21 cellular contexts compared by ENCODE assay signal in the genomic region with DNA sequence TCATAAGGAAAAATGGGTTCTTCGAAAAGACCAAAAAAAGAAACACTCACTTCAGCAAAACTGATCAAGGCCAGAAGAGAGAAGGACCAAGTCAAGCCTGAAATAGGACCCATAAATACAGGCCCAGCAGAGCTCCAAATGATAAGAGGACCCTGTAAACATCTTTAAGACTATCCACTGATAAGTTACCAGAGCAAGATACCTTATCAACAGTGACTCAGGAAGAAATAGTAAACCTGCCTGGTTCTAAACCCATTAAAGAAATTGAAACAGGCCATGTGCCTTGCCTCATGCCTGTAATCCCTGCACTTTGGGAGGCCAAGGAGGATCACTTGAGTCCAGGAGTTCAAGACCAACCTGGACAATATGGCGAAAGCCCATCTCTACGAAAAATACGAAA.
A peak's percentile ranks its signal among the peaks of the same experiment; 100 is the strongest.
DNase-seq lines count a peak whose midpoint lies in the region; TF ChIP-seq lines count a peak whose summit lies in the region.
"Had no signal": no experiment of that assay in that cellular context is flagged by ENCODE, and none has a peak within 500 bp of the region (broad histone marks: within the 10 kb centered on the region; RNA-seq: fewer than 3 reads in every experiment).

No MANE protein-coding gene starts in this region.

- H3K27ac ChIP-seq in hepatocyte (peak overlapping the region; percentile 72), prostate gland (no peak overlapping the region)
- H3K27ac ChIP-seq: PC-9, SJSA1 had no signal

- WGBS in hepatocyte (ENCODE audit: low lambda C conversion rate, missing lambda C conversion rate) = 68% methylated on average over 4 of the region's 4 CpGs
- WGBS in prostate gland = 95% methylated on average over 4 of the region's 4 CpGs

- TF ChIP-seq CTCF in hepatocyte (IDR thresholded peaks at IDR 0.05; ENCODE audit: poor library complexity) = no peak
- TF ChIP-seq CTCF in progenitor cell of endocrine pancreas (IDR thresholded peaks at IDR 0.05; ENCODE audit: unreplicated experiment) = no peak
- TF ChIP-seq CTCF in prostate gland (IDR thresholded peaks at IDR 0.05) = no peak

- DNase-seq in NCI-H226 (peak; percentile 75), hepatocyte (ENCODE audit: low spot score) (no peak), progenitor cell of endocrine pancreas (ENCODE audit: low spot score, unreplicated experiment) (no peak), GDM1 (lab: John Stamatoyannopoulos, UW) (no peak), MG63 (no peak), prostate gland (ENCODE audit: low spot score) (no peak), NCI-H774 (lab: John Stamatoyannopoulos, UW) (no peak)
- DNase-seq: C1 segment of cervical spinal cord; CD4-positive, alpha-beta memory T cell; COR-L47; GF-D8; Karpas-422; NCI-H1105; NCI-H1436 treated with DMSO at 0.1 percent for 48 hours; NCI-H187 treated with DMSO at 0.1 percent for 48 hours; NCI-H446 treated with DMSO at 0.1 percent for 48 hours; NCI-H526; PC-9; Right ventricle myocardium superior; RPMI8226 had no signal

- peaks cover 1% of the 10 kb centered on the region for H3K36me3 Mint-ChIP-seq in progenitor cell of endocrine pancreas (ENCODE audit: insufficient read depth)
- H3K36me3 Mint-ChIP-seq: CD4-positive, alpha-beta memory T cell had no signal

- H4K20me1 ChIP-seq in hepatocyte (ENCODE audit: insufficient read depth, poor library complexity, severe bottlenecking) = no peaks in the 10 kb centered on the region

- no peaks in the 10 kb centered on the region for H3K27me3 Mint-ChIP-seq in progenitor cell of endocrine pancreas

- H3K27me3 ChIP-seq in hepatocyte = no peaks in the 10 kb centered on the region
- H3K27me3 ChIP-seq in MG63 = no peaks in the 10 kb centered on the region
- no peaks in the 10 kb centered on the region for H3K27me3 ChIP-seq in prostate gland (replicated peaks; ENCODE audit: insufficient read depth)
- H3K27me3 ChIP-seq: SJSA1 had no signal

- no peaks in the 10 kb centered on the region for H3K9me3 ChIP-seq in hepatocyte (ENCODE audit: low read depth)
- peaks cover 7% of the 10 kb centered on the region; the same call in 1 of the 2 replicates for H3K9me3 ChIP-seq in MG63
- H3K9me3 ChIP-seq in prostate gland = no peaks in the 10 kb centered on the region
- H3K9me3 ChIP-seq: SJSA1 had no signal

- H2AFZ ChIP-seq in hepatocyte = no peak overlapping the region
- H2AFZ ChIP-seq: PC-9 had no signal

- H3K36me3 ChIP-seq in hepatocyte (replicated peaks; ENCODE audit: insufficient read depth, low read depth) (no peaks in the 10 kb centered on the region), MG63 (no peaks in the 10 kb centered on the region), prostate gland (no peaks in the 10 kb centered on the region)
- H3K36me3 ChIP-seq: SJSA1 had no signal

- peak overlapping the region; percentile 83 for H3K27ac Mint-ChIP-seq in progenitor cell of endocrine pancreas
- H3K27ac Mint-ChIP-seq: CD4-positive, alpha-beta memory T cell had no signal

- H3K4me1 Mint-ChIP-seq in progenitor cell of endocrine pancreas (ENCODE audit: low read depth) = peaks cover 12% of the 10 kb centered on the region

- intact Hi-C loops in prostate gland (cut with DNase I) = no loop called here

- no peak for TF ChIP-seq POLR2A in prostate gland (IDR thresholded peaks at IDR 0.05)

- H3K4me2 ChIP-seq in hepatocyte = no peak overlapping the region
- H3K4me2 ChIP-seq: PC-9 had no signal

- H3K79me2 ChIP-seq in hepatocyte = no peaks in the 10 kb centered on the region

- H3K9me2 ChIP-seq in hepatocyte (replicated peaks; ENCODE audit: insufficient read depth) = no peaks in the 10 kb centered on the region

- H3K4me3 ChIP-seq in hepatocyte (no peak overlapping the region), MG63 (no peak overlapping the region), prostate gland (no peak overlapping the region)
- H3K4me3 ChIP-seq: PC-9, SJSA1 had no signal

- H3K4me3 Mint-ChIP-seq in progenitor cell of endocrine pancreas (ENCODE audit: low read depth) = no peak overlapping the region
- H3K4me3 Mint-ChIP-seq: CD4-positive, alpha-beta memory T cell had no signal

- H3K9me3 Mint-ChIP-seq in progenitor cell of endocrine pancreas (ENCODE audit: low read depth) = peaks cover 17% of the 10 kb centered on the region
- H3K9me3 Mint-ChIP-seq: CD4-positive, alpha-beta memory T cell had no signal

- H3K4me1 ChIP-seq in hepatocyte (ENCODE audit: insufficient read depth) (no peaks in the 10 kb centered on the region), prostate gland (replicated peaks) (no peaks in the 10 kb centered on the region)
